Comparison of ENCODE assay signal across 20 cellular contexts in the genomic region with DNA sequence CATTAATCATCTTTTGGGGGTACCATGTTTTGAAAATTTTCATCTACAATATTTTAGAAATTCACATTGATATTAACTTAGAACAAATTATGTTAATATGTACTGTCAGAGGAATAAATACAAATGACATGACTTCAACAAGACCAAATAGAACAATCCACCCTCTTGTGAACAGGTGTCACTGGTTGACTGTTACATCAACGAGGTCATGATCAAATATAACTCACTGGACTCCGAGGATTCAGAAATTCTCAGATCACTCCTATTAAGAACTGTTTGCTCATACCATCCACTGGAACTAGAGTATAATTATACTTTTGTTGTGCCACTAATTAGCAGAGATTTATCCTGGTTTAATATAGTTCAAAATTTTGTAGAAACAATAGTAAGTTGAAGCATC.
DNase-seq lines count a peak whose midpoint lies in the region; ATAC-seq lines count a peak whose summit lies in the region.
"Had no signal": no experiment of that assay in that cellular context is flagged by ENCODE, and none has a peak within 500 bp of the region (broad histone marks: within the 10 kb centered on the region; RNA-seq: fewer than 3 reads in every experiment).

No MANE protein-coding gene starts in this region.

- H3K27ac Mint-ChIP-seq in natural killer cell treated with Interleukin-12 subunit alpha and Interleukin-12 subunit beta and Interleukin-15 and Interleukin-18, amount 100 ng/mL, for 72 hours: no peak overlapping the region
- no peak overlapping the region for H3K27ac Mint-ChIP-seq in activated CD4-positive, alpha-beta T cell treated with anti-CD3 and anti-CD28 coated beads, Interleukin-2, amount 10 ng/mL, durations not matched to agents 24 days and 14 days
- H3K27ac Mint-ChIP-seq: CD14-positive monocyte; CD4-positive, alpha-beta T cell; CD8-positive, alpha-beta memory T cell; HFFc6 had no signal

- DNase-seq in NCI-H1105 treated with DMSO at 0.1 percent for 48 hours (lab: John Stamatoyannopoulos, UW): peak; percentile 11
- DNase-seq in NCI-H1105 (lab: John Stamatoyannopoulos, UW): no peak
- peak; percentile 6 for DNase-seq in NCI-H510A treated with DMSO at 0.1 percent for 48 hours (lab: John Stamatoyannopoulos, UW)
- no peak for DNase-seq in NCI-H510A (lab: John Stamatoyannopoulos, UW)
- DNase-seq in NCI-H69 (lab: John Stamatoyannopoulos, UW): peak; percentile 15
- DNase-seq in myocyte (ENCODE audit: low read depth): peak; percentile 92
- DNase-seq in natural killer cell treated with Interleukin-12 subunit alpha and Interleukin-12 subunit beta and Interleukin-15 and Interleukin-18, amount 100 ng/mL, for 72 hours (ENCODE audit: low spot score): no peak
- DNase-seq in activated CD4-positive, alpha-beta T cell treated with anti-CD3 and anti-CD28 coated beads, Interleukin-2, amount 10 ng/mL, durations not matched to agents 24 days and 14 days: no peak
- DNase-seq: 8988T; ACHN; AML-193; BE2C; CD4-positive, alpha-beta T cell; CD8-positive, alpha-beta memory T cell; DMS 273 treated with DMSO at 0.1 percent for 48 hours; DND-41; GOT3; HFFc6 had no signal

- intact Hi-C loops in activated CD4-positive, alpha-beta T cell treated with anti-CD3 and anti-CD28 coated beads, Interleukin-2, amount 10 ng/mL, durations not matched to agents 24 days and 14 days (cut with micrococcal nuclease): no loop called here

- peaks cover 21% of the 10 kb centered on the region for H3K9me3 Mint-ChIP-seq in natural killer cell treated with Interleukin-12 subunit alpha and Interleukin-12 subunit beta and Interleukin-15 and Interleukin-18, amount 100 ng/mL, for 72 hours
- H3K9me3 Mint-ChIP-seq in activated CD4-positive, alpha-beta T cell treated with anti-CD3 and anti-CD28 coated beads, Interleukin-2, amount 10 ng/mL, durations not matched to agents 24 days and 14 days: peaks cover 10% of the 10 kb centered on the region
- H3K9me3 Mint-ChIP-seq: HFFc6 had no signal

- no peak overlapping the region for H3K4me3 Mint-ChIP-seq in natural killer cell treated with Interleukin-12 subunit alpha and Interleukin-12 subunit beta and Interleukin-15 and Interleukin-18, amount 100 ng/mL, for 72 hours
- H3K4me3 Mint-ChIP-seq in activated CD4-positive, alpha-beta T cell treated with anti-CD3 and anti-CD28 coated beads, Interleukin-2, amount 10 ng/mL, durations not matched to agents 24 days and 14 days: no peak overlapping the region
- H3K4me3 Mint-ChIP-seq: CD14-positive monocyte; CD4-positive, alpha-beta T cell; CD8-positive, alpha-beta memory T cell; HFFc6 had no signal

- H3K27me3 Mint-ChIP-seq in natural killer cell treated with Interleukin-12 subunit alpha and Interleukin-12 subunit beta and Interleukin-15 and Interleukin-18, amount 100 ng/mL, for 72 hours: no peaks in the 10 kb centered on the region
- no peaks in the 10 kb centered on the region for H3K27me3 Mint-ChIP-seq in activated CD4-positive, alpha-beta T cell treated with anti-CD3 and anti-CD28 coated beads, Interleukin-2, amount 10 ng/mL, durations not matched to agents 24 days and 14 days
- H3K27me3 Mint-ChIP-seq: CD4-positive, alpha-beta T cell; CD8-positive, alpha-beta memory T cell had no signal

- no peaks in the 10 kb centered on the region for H3K4me1 Mint-ChIP-seq in natural killer cell treated with Interleukin-12 subunit alpha and Interleukin-12 subunit beta and Interleukin-15 and Interleukin-18, amount 100 ng/mL, for 72 hours (ENCODE audit: low read depth in 2 of 2)
- no peaks in the 10 kb centered on the region for H3K4me1 Mint-ChIP-seq in activated CD4-positive, alpha-beta T cell treated with anti-CD3 and anti-CD28 coated beads, Interleukin-2, amount 10 ng/mL, durations not matched to agents 24 days and 14 days
- H3K4me1 Mint-ChIP-seq: CD14-positive monocyte; CD8-positive, alpha-beta memory T cell had no signal

- ATAC-seq in natural killer cell treated with Interleukin-12 subunit alpha and Interleukin-12 subunit beta and Interleukin-15 and Interleukin-18, amount 100 ng/mL, for 72 hours: no peak
- ATAC-seq: A549 had no signal

- H3K36me3 Mint-ChIP-seq in natural killer cell treated with Interleukin-12 subunit alpha and Interleukin-12 subunit beta and Interleukin-15 and Interleukin-18, amount 100 ng/mL, for 72 hours: peaks cover 6% of the 10 kb centered on the region
- no peaks in the 10 kb centered on the region for H3K36me3 Mint-ChIP-seq in activated CD4-positive, alpha-beta T cell treated with anti-CD3 and anti-CD28 coated beads, Interleukin-2, amount 10 ng/mL, durations not matched to agents 24 days and 14 days (ENCODE audit: low read depth)
- H3K36me3 Mint-ChIP-seq: CD14-positive monocyte; CD8-positive, alpha-beta memory T cell had no signal

Comparison
In these comparisons a context has a peak if more than half of its experiments do, and no peak if none do; other contexts are left out.
1. DNase-seq: peak in NCI-H1105 treated with DMSO at 0.1 percent for 48 hours (single experiment), NCI-H510A treated with DMSO at 0.1 percent for 48 hours (single experiment), NCI-H69 (single experiment) and myocyte (single experiment); none in NCI-H1105 (single experiment), NCI-H510A (single experiment), natural killer cell treated with Interleukin-12 subunit alpha and Interleukin-12 subunit beta and Interleukin-15 and Interleukin-18, amount 100 ng/mL, for 72 hours (single experiment) and activated CD4-positive, alpha-beta T cell treated with anti-CD3 and anti-CD28 coated beads, Interleukin-2, amount 10 ng/mL, durations not matched to agents 24 days and 14 days (single experiment).